13 cellular contexts compared by ENCODE assay signal in genomic region chr4:71595576-71596108, GRCh38.
DNase-seq lines count a peak whose midpoint lies in the region; ATAC-seq, FAIRE-seq and TF ChIP-seq lines count a peak whose summit lies in the region.
"Had no signal": no experiment of that assay in that cellular context is flagged by ENCODE, and none has a peak within 500 bp of the region (broad histone marks: within the 10 kb centered on the region; RNA-seq: fewer than 3 reads in every experiment).

No MANE protein-coding gene starts in this region.

- TF ChIP-seq CTCF in fibroblast of mammary gland (conservative IDR thresholded peaks at IDR 0.05; ENCODE audit: control insufficient read depth, insufficient read depth, low read depth, low read length), result no peak

- peak; percentile 84 for DNase-seq in DMS 273 treated with DMSO at 0.1 percent for 48 hours (lab: John Stamatoyannopoulos, UW)
- peak; percentile 15 for DNase-seq in NCI-H128 (lab: John Stamatoyannopoulos, UW; ENCODE audit: unreplicated experiment)
- peak; percentile 96 for DNase-seq in NCI-H510A treated with DMSO at 0.1 percent for 48 hours (lab: John Stamatoyannopoulos, UW)
- DNase-seq in fibroblast of mammary gland (ENCODE audit: low read depth), result peak; percentile 4
- DNase-seq in C1 segment of cervical spinal cord (lab: John Stamatoyannopoulos, UW), result no peak
- DNase-seq in urothelium cell line (ENCODE audit: low spot score), result no peak
- DNase-seq: activated CD4-positive, alpha-beta T cell treated with anti-CD3 and anti-CD28 coated beads, Interleukin-2, amount 50 U/mL, for 48 hours; activated T-cell treated with anti-CD3 and anti-CD28 coated beads, Interleukin-2, amount 50 U/mL, for 48 hours; Karpas-422 had no signal

- FAIRE-seq in urothelium cell line (lab: Jason Lieb, UNC), result no peak
- FAIRE-seq: D721Med, endometrium had no signal

- ATAC-seq in HG03354 (IDR thresholded peaks at IDR 0.05; ENCODE audit: poor library complexity, severe bottlenecking, unreplicated experiment), result no peak
- no peak for ATAC-seq in GM18520 (IDR thresholded peaks at IDR 0.05; ENCODE audit: unreplicated experiment)

- no peak overlapping the region for H3K4me3 ChIP-seq in fibroblast of mammary gland (ENCODE audit: control insufficient read depth, low read depth, low read length)

Comparison
In these comparisons a context has a peak if more than half of its experiments do, and no peak if none do; other contexts are left out.
1. DNase-seq: peak in DMS 273 treated with DMSO at 0.1 percent for 48 hours (single experiment), NCI-H128 (single experiment), NCI-H510A treated with DMSO at 0.1 percent for 48 hours (single experiment) and fibroblast of mammary gland (single experiment); none in C1 segment of cervical spinal cord (0 of 14) and urothelium cell line (single experiment).